ENCODE assay signal across 2 cellular contexts in genomic region chr11:125239585-125240331, GRCh38.
TF ChIP-seq lines count a peak whose summit lies in the region.

No MANE protein-coding gene starts in this region.

TF ChIP-seq in GM23338, 12 proteins besides CTCF, POLR2A, EP300 and RAD21:
- 0 out of 2 replicates have a peak, but pooled peaks have one; percentile 10 for TF ChIP-seq NANOG (IDR thresholded peaks at IDR 0.05; ENCODE audit: borderline replicate concordance)
- TF ChIP-seq ZNF462 (CRISPR knock-in tag; IDR thresholded peaks at IDR 0.05), result no peak
- TF ChIP-seq ZNF114 (CRISPR knock-in tag; IDR thresholded peaks at IDR 0.05), result no peak
- no peak for TF ChIP-seq POLR2AphosphoS5 (IDR thresholded peaks at IDR 0.05; ENCODE audit: low read depth)
- TF ChIP-seq ETS1 (IDR thresholded peaks at IDR 0.05), result no peak
- no peak for TF ChIP-seq CREB1 (CRISPR knock-in tag; IDR thresholded peaks at IDR 0.05; ENCODE audit: low read depth)
- no peak for TF ChIP-seq STAT1 (IDR thresholded peaks at IDR 0.05; ENCODE audit: unreplicated experiment)
- TF ChIP-seq JUNB (IDR thresholded peaks at IDR 0.05; ENCODE audit: unreplicated experiment), result no peak
TF ChIP-seq in GM23338: peak in this region for 1.

TF ChIP-seq in H1, 55 proteins besides CTCF, POLR2A, EP300 and RAD21:
- TF ChIP-seq SRF (IDR thresholded peaks at IDR 0.05; ENCODE audit: low read depth, low read length), result no peak
- TF ChIP-seq NANOG (IDR thresholded peaks at IDR 0.05; ENCODE audit: insufficient read depth, low read depth, low read length, poor library complexity, severe bottlenecking), result peak; percentile 5
- peak; percentile 42 for TF ChIP-seq ASH2L (IDR thresholded peaks at IDR 0.05; ENCODE audit: low read length)
- TF ChIP-seq CBX5 (IDR thresholded peaks at IDR 0.05; ENCODE audit: low read depth, low read length), result no peak
- TF ChIP-seq CHD1 (IDR thresholded peaks at IDR 0.05; ENCODE audit: low read depth, low read length), result no peak
- TF ChIP-seq KDM5A (IDR thresholded peaks at IDR 0.05; ENCODE audit: low read length), result no peak
- peak; percentile 99 for TF ChIP-seq CEBPB (IDR thresholded peaks at IDR 0.05; ENCODE audit: low read depth, low read length)
